In the genomic region with DNA sequence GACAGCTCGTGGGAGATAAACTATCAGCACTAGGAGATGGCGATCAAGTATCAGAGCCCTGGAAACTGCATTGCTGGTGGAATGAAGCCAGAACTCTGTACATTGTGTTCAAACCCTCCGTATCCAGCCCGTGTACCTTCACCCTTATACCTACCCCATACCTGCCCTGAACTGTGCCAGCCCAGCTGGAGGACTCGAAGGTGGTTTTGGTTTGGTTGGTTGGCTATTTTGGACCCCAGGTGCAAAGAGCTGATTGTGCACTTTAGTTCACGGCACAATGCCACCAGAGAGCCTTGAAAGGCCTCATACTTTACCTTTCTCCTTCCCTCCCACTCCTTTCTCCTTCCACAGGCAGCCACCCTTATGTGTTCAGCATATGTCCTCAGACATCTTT, we compare ENCODE assay signal across 2 cellular contexts.
TF ChIP-seq lines count a peak whose summit lies in the region.

No MANE protein-coding gene starts in this region.

TF ChIP-seq in HepG2, 621 proteins besides CTCF, POLR2A, EP300 and RAD21:
- TF ChIP-seq MAFF (IDR thresholded peaks at IDR 0.05; ENCODE audit: low read depth, low read length) = peak; percentile 49
- TF ChIP-seq MAFK (conservative IDR thresholded peaks at IDR 0.05 in 1 of 2, IDR thresholded peaks at IDR 0.05 in 1 of 2; ENCODE audit: low read length in 2 of 2) = peak; percentile 57 to 62
- TF ChIP-seq, protein P1, sequence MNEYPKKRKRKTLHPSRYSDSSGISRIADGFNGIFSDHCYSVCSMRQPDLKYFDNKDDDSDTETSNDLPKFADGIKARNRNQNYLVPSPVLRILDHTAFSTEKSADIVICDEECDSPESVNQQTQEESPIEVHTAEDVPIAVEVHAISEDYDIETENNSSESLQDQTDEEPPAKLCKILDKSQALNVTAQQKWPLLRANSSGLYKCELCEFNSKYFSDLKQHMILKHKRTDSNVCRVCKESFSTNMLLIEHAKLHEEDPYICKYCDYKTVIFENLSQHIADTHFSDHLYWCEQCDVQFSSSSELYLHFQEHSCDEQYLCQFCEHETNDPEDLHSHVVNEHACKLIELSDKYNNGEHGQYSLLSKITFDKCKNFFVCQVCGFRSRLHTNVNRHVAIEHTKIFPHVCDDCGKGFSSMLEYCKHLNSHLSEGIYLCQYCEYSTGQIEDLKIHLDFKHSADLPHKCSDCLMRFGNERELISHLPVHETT (CRISPR knock-in tag; conservative IDR thresholded peaks at IDR 0.05) = no peak

TF ChIP-seq in H1, 55 proteins besides CTCF, POLR2A, EP300 and RAD21:
- TF ChIP-seq CHD2 (IDR thresholded peaks at IDR 0.05; ENCODE audit: low read length) = no peak
- no peak for TF ChIP-seq SAP30 (IDR thresholded peaks at IDR 0.05; ENCODE audit: insufficient read depth, insufficient replicate concordance, low read length)
- TF ChIP-seq JUN (IDR thresholded peaks at IDR 0.05; ENCODE audit: low read depth, low read length) = no peak
- TF ChIP-seq SP2 (IDR thresholded peaks at IDR 0.05; ENCODE audit: low read length) = no peak
